Comparison of ENCODE assay signal across 11 cellular contexts in the genomic region with DNA sequence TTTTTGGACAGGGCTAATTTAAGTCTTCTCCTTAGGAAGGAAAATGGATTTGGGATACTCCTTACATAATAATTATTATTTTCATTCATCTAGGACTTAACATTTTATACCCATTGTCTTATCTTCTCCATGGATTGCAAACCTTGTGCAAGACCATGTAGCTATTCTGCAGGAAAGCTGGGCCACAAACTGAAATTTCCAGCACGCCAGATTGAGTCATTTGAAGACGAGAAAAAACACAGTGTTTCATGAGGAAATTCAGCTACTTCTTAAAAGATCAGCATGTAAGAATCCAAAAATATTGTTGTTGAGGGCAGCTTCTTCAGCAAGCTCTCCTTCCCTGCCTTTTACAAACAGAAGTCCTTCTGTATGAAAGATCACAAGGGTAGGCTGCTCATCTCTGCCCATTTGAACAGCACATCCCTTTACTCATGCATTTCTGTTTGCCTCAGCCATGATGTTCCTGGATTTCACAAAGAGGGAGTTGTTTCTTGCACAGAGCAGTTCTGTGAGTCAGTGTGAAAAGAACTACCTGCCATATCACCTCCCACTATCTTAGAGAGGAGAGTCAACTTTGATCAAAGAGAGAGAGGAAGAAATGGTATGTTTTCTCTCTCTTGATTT.
DNase-seq lines count a peak whose midpoint lies in the region; ATAC-seq, FAIRE-seq and TF ChIP-seq lines count a peak whose summit lies in the region.
"Had no signal": no experiment of that assay in that cellular context is flagged by ENCODE, and none has a peak within 500 bp of the region (broad histone marks: within the 10 kb centered on the region; RNA-seq: fewer than 3 reads in every experiment).

No MANE protein-coding gene starts in this region.

- no peaks in the 10 kb centered on the region for H3K9me3 ChIP-seq in K562 (replicated peaks; ENCODE audit: control insufficient read depth, insufficient read depth, low read depth, low read length)
- H3K9me3 ChIP-seq: heart left ventricle had no signal

- no peaks in the 10 kb centered on the region for H3K36me3 ChIP-seq in K562 (ENCODE audit: control insufficient read depth, insufficient read depth, low read length)
- H3K36me3 ChIP-seq: heart left ventricle had no signal

- in situ Hi-C loops in K562 (cut with MboI): no loop called here

- H3K9ac ChIP-seq in K562 (ENCODE audit: insufficient read depth in 1 of 2, low read depth in 2 of 2, low read length in 2 of 2): no peak overlapping the region

- 0 out of 2 replicates have a peak overlapping the region, but pooled peaks have one; percentile 13 for H2AFZ ChIP-seq in K562 (ENCODE audit: low read depth, low read length)

- peak; percentile 17 for DNase-seq in AG20443 (ENCODE audit: low spot score)
- DNase-seq in KG1 (lab: John Stamatoyannopoulos, UW): peak; percentile 55
- DNase-seq in K562 (ENCODE audit: extremely low read depth in 1 of 4, low spot score in 3 of 4): no peak
- peak; percentile 44 for DNase-seq in medulla oblongata (ENCODE audit: extremely low spot score)
- no peak for DNase-seq in NCI-H1436 treated with DMSO at 0.1 percent for 48 hours (lab: John Stamatoyannopoulos, UW)
- DNase-seq in NCI-H345 treated with DMSO at 0.1 percent for 48 hours (lab: John Stamatoyannopoulos, UW; ENCODE audit: unreplicated experiment): no peak
- DNase-seq: activated effector memory CD4-positive, alpha-beta T cell treated with Interleukin-2 at 50 U/mL for 16 hours; heart left ventricle; stimulated activated CD8-positive, alpha-beta memory T cell treated with anti-CD3 and anti-CD28 coated beads, Interleukin-4, amount 100 ng/mL, for 48 hours had no signal

- H3K4me2 ChIP-seq in K562 (ENCODE audit: insufficient read depth, low read length): no peak overlapping the region

- H3K4me3 ChIP-seq in K562: no peak overlapping the region
- H3K4me3 ChIP-seq: heart left ventricle had no signal

- H4K20me1 ChIP-seq in K562 (replicated peaks; ENCODE audit: control insufficient read depth, insufficient read depth, low read length): no peaks in the 10 kb centered on the region

- 35% methylated on average over 2 of the region's 2 CpGs for WGBS in K562 (ENCODE audit: insufficient coverage, low coverage, missing lambda C conversion rate)

- H3K9me1 ChIP-seq in K562 (ENCODE audit: control insufficient read depth, insufficient read depth, low read length): no peaks in the 10 kb centered on the region

- TF ChIP-seq RAD21 in K562 (CRISPR knock-in tag; conservative IDR thresholded peaks at IDR 0.05 in 1 of 2, IDR thresholded peaks at IDR 0.05 in 1 of 2): no peak

- no TSS peak for BruUV-seq in K562 (replicated peaks; lab: Mats Ljungman, UMichigan)

- no peaks in the 10 kb centered on the region for H3K79me2 ChIP-seq in K562 (ENCODE audit: control insufficient read depth, insufficient read depth, low read length)

- no peak for TF ChIP-seq EP300 in K562 (IDR thresholded peaks at IDR 0.05; ENCODE audit: low read length)

- peaks cover 0 to 9% of the 10 kb centered on the region in 2 experiments; a peak in 3 of 5 replicates for H3K4me1 ChIP-seq in K562 (replicated peaks in 1 of 2; ENCODE audit: control insufficient read depth in 2 of 2, insufficient read depth in 2 of 2, low read length in 2 of 2)

- no peak for TF ChIP-seq CTCF in K562 (IDR thresholded peaks at IDR 0.05 in 2 of 3, conservative IDR thresholded peaks at IDR 0.05 in 1 of 3; ENCODE audit: insufficient read depth in 2 of 3, low read depth in 1 of 3, low read length in 3 of 3)

- CTCF ChIA-PET in K562 (lab: Yijun Ruan, JAX; ENCODE audit: low intra/inter-chr PET ratio): no interaction called here

- no peak overlapping the region for H3K27ac ChIP-seq in K562 (ENCODE audit: extremely low read depth, low read depth, low read length)

- no peak for FAIRE-seq in K562 (lab: Jason Lieb, UNC)

- no peak for TF ChIP-seq POLR2A in K562 (conservative IDR thresholded peaks at IDR 0.05)

- ATAC-seq in K562 (no peak; the same call in 2 of the 3 replicates), HG02798 (IDR thresholded peaks at IDR 0.05; ENCODE audit: poor library complexity, unreplicated experiment) (no peak), GM21360 (IDR thresholded peaks at IDR 0.05; ENCODE audit: unreplicated experiment) (no peak)

- POLR2A ChIA-PET in K562 (lab: Yijun Ruan, JAX): interaction anchor here (1.2 kb wide), 1 partner anchor 133 kb away, joined by 3 read pairs; no protein-coding TSS in a partner anchor

- no peaks in the 10 kb centered on the region for H3K27me3 ChIP-seq in K562 (ENCODE audit: control insufficient read depth in 2 of 2, insufficient read depth in 2 of 2, low read length in 2 of 2)
- H3K27me3 ChIP-seq: heart left ventricle had no signal

- intact Hi-C loops in K562 (cut with micrococcal nuclease): no loop called here

TF ChIP-seq in K562, 482 proteins besides CTCF, POLR2A, EP300 and RAD21:
- TF ChIP-seq IFI16 (CRISPR knock-in tag; IDR thresholded peaks at IDR 0.05): no peak
- TF ChIP-seq HMBOX1 (IDR thresholded peaks at IDR 0.05): no peak
- TF ChIP-seq, protein P1, sequence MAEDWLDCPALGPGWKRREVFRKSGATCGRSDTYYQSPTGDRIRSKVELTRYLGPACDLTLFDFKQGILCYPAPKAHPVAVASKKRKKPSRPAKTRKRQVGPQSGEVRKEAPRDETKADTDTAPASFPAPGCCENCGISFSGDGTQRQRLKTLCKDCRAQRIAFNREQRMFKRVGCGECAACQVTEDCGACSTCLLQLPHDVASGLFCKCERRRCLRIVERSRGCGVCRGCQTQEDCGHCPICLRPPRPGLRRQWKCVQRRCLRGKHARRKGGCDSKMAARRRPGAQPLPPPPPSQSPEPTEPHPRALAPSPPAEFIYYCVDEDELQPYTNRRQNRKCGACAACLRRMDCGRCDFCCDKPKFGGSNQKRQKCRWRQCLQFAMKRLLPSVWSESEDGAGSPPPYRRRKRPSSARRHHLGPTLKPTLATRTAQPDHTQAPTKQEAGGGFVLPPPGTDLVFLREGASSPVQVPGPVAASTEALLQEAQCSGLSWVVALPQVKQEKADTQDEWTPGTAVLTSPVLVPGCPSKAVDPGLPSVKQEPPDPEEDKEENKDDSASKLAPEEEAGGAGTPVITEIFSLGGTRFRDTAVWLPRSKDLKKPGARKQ (CRISPR knock-in tag; IDR thresholded peaks at IDR 0.05): no peak
- TF ChIP-seq, protein P2, sequence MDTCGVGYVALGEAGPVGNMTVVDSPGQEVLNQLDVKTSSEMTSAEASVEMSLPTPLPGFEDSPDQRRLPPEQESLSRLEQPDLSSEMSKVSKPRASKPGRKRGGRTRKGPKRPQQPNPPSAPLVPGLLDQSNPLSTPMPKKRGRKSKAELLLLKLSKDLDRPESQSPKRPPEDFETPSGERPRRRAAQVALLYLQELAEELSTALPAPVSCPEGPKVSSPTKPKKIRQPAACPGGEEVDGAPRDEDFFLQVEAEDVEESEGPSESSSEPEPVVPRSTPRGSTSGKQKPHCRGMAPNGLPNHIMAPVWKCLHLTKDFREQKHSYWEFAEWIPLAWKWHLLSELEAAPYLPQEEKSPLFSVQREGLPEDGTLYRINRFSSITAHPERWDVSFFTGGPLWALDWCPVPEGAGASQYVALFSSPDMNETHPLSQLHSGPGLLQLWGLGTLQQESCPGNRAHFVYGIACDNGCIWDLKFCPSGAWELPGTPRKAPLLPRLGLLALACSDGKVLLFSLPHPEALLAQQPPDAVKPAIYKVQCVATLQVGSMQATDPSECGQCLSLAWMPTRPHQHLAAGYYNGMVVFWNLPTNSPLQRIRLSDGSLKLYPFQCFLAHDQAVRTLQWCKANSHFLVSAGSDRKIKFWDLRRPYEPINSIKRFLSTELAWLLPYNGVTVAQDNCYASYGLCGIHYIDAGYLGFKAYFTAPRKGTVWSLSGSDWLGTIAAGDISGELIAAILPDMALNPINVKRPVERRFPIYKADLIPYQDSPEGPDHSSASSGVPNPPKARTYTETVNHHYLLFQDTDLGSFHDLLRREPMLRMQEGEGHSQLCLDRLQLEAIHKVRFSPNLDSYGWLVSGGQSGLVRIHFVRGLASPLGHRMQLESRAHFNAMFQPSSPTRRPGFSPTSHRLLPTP (IDR thresholded peaks at IDR 0.05; ENCODE audit: borderline replicate concordance, extremely low read depth, insufficient read length): no peak
- TF ChIP-seq, protein P3, sequence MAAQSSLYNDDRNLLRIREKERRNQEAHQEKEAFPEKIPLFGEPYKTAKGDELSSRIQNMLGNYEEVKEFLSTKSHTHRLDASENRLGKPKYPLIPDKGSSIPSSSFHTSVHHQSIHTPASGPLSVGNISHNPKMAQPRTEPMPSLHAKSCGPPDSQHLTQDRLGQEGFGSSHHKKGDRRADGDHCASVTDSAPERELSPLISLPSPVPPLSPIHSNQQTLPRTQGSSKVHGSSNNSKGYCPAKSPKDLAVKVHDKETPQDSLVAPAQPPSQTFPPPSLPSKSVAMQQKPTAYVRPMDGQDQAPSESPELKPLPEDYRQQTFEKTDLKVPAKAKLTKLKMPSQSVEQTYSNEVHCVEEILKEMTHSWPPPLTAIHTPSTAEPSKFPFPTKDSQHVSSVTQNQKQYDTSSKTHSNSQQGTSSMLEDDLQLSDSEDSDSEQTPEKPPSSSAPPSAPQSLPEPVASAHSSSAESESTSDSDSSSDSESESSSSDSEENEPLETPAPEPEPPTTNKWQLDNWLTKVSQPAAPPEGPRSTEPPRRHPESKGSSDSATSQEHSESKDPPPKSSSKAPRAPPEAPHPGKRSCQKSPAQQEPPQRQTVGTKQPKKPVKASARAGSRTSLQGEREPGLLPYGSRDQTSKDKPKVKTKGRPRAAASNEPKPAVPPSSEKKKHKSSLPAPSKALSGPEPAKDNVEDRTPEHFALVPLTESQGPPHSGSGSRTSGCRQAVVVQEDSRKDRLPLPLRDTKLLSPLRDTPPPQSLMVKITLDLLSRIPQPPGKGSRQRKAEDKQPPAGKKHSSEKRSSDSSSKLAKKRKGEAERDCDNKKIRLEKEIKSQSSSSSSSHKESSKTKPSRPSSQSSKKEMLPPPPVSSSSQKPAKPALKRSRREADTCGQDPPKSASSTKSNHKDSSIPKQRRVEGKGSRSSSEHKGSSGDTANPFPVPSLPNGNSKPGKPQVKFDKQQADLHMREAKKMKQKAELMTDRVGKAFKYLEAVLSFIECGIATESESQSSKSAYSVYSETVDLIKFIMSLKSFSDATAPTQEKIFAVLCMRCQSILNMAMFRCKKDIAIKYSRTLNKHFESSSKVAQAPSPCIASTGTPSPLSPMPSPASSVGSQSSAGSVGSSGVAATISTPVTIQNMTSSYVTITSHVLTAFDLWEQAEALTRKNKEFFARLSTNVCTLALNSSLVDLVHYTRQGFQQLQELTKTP (IDR thresholded peaks at IDR 0.05; ENCODE audit: low read depth in 1 of 2, partially characterized antibody in 2 of 2): no peak
TF ChIP-seq in K562: peak in this region for 0.

Comparison
In these comparisons a context has a peak if more than half of its experiments do, and no peak if none do; other contexts are left out.
1. DNase-seq: peak in AG20443 (single experiment), KG1 (single experiment) and medulla oblongata (single experiment); none in K562 (0 of 4), NCI-H1436 treated with DMSO at 0.1 percent for 48 hours (single experiment) and NCI-H345 treated with DMSO at 0.1 percent for 48 hours (single experiment).